1 cellular context compared by ENCODE assay signal in the genomic region with DNA sequence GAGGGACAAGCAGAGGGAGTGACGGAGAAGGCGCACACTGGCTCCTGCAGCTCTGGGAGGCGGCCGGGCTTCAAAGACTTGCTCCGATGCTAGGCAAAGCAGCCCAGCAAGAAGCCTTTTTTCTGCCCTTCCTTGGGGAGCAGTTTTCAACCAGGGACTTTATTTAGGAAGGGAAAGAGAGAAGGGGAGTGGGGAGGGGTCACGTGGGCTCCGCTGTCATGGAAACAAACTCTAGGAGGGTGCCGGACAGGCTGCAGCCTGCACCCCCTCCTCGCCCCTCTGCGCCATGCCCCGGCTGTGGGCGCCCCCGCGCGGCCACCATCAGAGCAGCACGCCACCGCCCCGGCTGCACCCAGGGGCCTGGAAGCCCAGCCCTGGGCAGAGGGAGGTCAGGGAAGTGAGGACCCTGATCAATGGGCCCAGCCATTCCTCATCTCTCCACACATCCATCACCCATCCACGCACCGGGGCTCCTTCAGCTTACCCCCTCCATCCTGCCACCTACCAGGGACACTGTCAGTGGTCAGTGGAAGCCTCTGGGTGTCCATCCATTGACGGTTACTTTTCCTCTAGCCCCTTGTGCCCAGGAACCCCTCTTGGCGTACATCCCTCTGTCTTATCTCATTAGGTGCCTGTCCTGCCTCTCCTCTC.
TF ChIP-seq lines count a peak whose summit lies in the region.

No MANE protein-coding gene starts in this region.

TF ChIP-seq in HepG2, 621 proteins besides CTCF, POLR2A, EP300 and RAD21 (continued from another document):
- TF ChIP-seq STAT6 (CRISPR knock-in tag; IDR thresholded peaks at IDR 0.05; ENCODE audit: borderline replicate concordance) (no peak), PHF21A (CRISPR knock-in tag; IDR thresholded peaks at IDR 0.05) (no peak), ZNF839 (CRISPR knock-in tag; IDR thresholded peaks at IDR 0.05; ENCODE audit: borderline replicate concordance) (no peak), KMT2B (CRISPR knock-in tag; IDR thresholded peaks at IDR 0.05) (no peak), ZNF737 (CRISPR knock-in tag; IDR thresholded peaks at IDR 0.05; ENCODE audit: borderline replicate concordance) (no peak), ZNF891 (CRISPR knock-in tag; IDR thresholded peaks at IDR 0.05) (peak; percentile 25; the same call in 1 of the 2 replicates), SALL1 (CRISPR knock-in tag; IDR thresholded peaks at IDR 0.05) (no peak), ZNF547 (CRISPR knock-in tag; IDR thresholded peaks at IDR 0.05) (no peak), KDM2A (CRISPR knock-in tag; IDR thresholded peaks at IDR 0.05; ENCODE audit: borderline replicate concordance, low read depth) (peak; percentile 33; the same call in 1 of the 2 replicates), TCF12 (IDR thresholded peaks at IDR 0.05) (no peak), TCF12 (CRISPR knock-in tag; IDR thresholded peaks at IDR 0.05) (no peak), NCOA1 (CRISPR knock-in tag; IDR thresholded peaks at IDR 0.05) (no peak), HNF4G (IDR thresholded peaks at IDR 0.05; ENCODE audit: borderline replicate concordance, low read depth, low read length) (no peak), HNF4G (CRISPR knock-in tag; IDR thresholded peaks at IDR 0.05; ENCODE audit: borderline replicate concordance, low read depth) (no peak), SUZ12 (IDR thresholded peaks at IDR 0.05; ENCODE audit: low read depth, low read length) (0 out of 2 replicates have a peak, but pooled peaks have one; percentile 11), RCOR2 (CRISPR knock-in tag; IDR thresholded peaks at IDR 0.05) (no peak), TAF1 (CRISPR knock-in tag; IDR thresholded peaks at IDR 0.05) (no peak), NBN (conservative IDR thresholded peaks at IDR 0.05) (no peak), TOE1 (CRISPR knock-in tag; IDR thresholded peaks at IDR 0.05) (no peak), EED (CRISPR knock-in tag; IDR thresholded peaks at IDR 0.05) (peak; percentile 64; the same call in 1 of the 2 replicates), ZNF768 (CRISPR knock-in tag; IDR thresholded peaks at IDR 0.05) (peak; percentile 48; the same call in 1 of the 2 replicates)
- TF ChIP-seq, protein P1, sequence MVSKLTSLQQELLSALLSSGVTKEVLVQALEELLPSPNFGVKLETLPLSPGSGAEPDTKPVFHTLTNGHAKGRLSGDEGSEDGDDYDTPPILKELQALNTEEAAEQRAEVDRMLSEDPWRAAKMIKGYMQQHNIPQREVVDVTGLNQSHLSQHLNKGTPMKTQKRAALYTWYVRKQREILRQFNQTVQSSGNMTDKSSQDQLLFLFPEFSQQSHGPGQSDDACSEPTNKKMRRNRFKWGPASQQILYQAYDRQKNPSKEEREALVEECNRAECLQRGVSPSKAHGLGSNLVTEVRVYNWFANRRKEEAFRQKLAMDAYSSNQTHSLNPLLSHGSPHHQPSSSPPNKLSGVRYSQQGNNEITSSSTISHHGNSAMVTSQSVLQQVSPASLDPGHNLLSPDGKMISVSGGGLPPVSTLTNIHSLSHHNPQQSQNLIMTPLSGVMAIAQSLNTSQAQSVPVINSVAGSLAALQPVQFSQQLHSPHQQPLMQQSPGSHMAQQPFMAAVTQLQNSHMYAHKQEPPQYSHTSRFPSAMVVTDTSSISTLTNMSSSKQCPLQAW (CRISPR knock-in tag; IDR thresholded peaks at IDR 0.05), result 0 out of 2 replicates have a peak, but pooled peaks have one; percentile 30
- TF ChIP-seq, protein P2, sequence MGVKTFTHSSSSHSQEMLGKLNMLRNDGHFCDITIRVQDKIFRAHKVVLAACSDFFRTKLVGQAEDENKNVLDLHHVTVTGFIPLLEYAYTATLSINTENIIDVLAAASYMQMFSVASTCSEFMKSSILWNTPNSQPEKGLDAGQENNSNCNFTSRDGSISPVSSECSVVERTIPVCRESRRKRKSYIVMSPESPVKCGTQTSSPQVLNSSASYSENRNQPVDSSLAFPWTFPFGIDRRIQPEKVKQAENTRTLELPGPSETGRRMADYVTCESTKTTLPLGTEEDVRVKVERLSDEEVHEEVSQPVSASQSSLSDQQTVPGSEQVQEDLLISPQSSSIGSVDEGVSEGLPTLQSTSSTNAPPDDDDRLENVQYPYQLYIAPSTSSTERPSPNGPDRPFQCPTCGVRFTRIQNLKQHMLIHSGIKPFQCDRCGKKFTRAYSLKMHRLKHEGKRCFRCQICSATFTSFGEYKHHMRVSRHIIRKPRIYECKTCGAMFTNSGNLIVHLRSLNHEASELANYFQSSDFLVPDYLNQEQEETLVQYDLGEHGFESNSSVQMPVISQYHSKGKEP (CRISPR knock-in tag; IDR thresholded peaks at IDR 0.05), result no peak
- TF ChIP-seq, protein P3, sequence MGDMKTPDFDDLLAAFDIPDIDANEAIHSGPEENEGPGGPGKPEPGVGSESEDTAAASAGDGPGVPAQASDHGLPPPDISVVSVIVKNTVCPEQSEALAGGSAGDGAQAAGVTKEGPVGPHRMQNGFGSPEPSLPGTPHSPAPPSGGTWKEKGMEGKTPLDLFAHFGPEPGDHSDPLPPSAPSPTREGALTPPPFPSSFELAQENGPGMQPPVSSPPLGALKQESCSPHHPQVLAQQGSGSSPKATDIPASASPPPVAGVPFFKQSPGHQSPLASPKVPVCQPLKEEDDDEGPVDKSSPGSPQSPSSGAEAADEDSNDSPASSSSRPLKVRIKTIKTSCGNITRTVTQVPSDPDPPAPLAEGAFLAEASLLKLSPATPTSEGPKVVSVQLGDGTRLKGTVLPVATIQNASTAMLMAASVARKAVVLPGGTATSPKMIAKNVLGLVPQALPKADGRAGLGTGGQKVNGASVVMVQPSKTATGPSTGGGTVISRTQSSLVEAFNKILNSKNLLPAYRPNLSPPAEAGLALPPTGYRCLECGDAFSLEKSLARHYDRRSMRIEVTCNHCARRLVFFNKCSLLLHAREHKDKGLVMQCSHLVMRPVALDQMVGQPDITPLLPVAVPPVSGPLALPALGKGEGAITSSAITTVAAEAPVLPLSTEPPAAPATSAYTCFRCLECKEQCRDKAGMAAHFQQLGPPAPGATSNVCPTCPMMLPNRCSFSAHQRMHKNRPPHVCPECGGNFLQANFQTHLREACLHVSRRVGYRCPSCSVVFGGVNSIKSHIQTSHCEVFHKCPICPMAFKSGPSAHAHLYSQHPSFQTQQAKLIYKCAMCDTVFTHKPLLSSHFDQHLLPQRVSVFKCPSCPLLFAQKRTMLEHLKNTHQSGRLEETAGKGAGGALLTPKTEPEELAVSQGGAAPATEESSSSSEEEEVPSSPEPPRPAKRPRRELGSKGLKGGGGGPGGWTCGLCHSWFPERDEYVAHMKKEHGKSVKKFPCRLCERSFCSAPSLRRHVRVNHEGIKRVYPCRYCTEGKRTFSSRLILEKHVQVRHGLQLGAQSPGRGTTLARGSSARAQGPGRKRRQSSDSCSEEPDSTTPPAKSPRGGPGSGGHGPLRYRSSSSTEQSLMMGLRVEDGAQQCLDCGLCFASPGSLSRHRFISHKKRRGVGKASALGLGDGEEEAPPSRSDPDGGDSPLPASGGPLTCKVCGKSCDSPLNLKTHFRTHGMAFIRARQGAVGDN (CRISPR knock-in tag; IDR thresholded peaks at IDR 0.05), result peak; percentile 49; the same call in 1 of the 2 replicates
TF ChIP-seq in HepG2: peak in this region for 25.
